8 cellular contexts compared by ENCODE assay signal in the genomic region with DNA sequence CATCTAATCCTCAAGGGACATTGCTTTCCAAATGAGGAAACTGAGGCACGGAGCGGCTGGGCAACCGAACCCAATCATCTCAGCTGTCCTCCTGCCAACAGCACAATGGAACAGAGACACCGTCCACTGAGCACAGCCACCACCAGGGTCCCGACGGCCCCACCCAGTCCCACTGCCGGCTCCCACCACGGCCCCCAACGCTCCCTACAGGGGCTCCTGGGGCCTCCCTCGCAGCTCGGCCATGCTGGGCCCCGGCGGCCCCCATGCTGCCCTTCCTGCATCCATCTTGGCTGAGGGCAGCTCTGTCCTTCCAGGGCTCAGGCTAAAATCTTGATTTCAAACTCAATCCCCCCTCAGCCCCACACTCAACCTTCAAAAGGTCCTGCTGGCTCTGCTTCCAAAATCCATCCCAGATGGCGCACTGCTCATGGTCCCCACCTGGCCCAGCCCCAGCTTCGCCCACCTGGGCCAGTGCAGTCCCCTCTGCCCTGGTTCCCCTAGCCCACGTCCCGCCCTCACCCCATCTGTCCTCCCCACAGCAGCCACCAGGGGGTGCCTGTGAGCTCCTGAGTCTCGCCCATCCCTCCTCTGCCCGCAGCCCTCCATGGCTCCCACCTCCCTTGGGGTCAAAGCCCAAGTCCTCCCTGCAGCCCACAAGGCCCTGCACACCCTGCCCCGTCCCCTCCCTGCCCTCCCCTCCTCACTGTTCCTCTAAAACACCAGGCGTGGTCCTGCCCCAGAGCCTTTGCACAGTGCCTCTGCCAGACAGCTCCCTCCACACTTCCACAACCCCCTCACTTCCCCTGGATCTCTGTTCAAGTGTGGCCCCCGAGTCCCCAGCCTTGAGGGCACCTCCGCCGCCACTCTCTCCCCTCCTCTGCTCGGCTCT. TPM values are rescaled to one million over a fixed set of nuclear protein-coding genes. Genes with fewer than 3 reads are reported as not detected.
A peak's percentile ranks its signal among the peaks of the same experiment; 100 is the strongest.
DNase-seq lines count a peak whose midpoint lies in the region; ATAC-seq and TF ChIP-seq lines count a peak whose summit lies in the region.

No MANE protein-coding gene starts in this region.

- no peak overlapping the region for H3K27ac ChIP-seq in cardiac muscle cell

- no peak for DNase-seq in cardiac muscle cell (ENCODE audit: low read depth in 1 of 2, low spot score in 1 of 2)
- DNase-seq in Right ventricle myocardium inferior (ENCODE audit: missing footprints) = no peak
- DNase-seq in activated gamma-delta T cell treated with anti-CD3 and anti-CD28 coated beads, Interleukin-2, amount 50 U/mL, for 16 hours (ENCODE audit: low read depth) = peak; percentile 40
- DNase-seq in iPS-NIHi11 (ENCODE audit: low spot score) = peak; percentile 73
- DNase-seq in stimulated activated naive CD4-positive, alpha-beta T cell (lab: John Stamatoyannopoulos, UW) = peak in 5 of 6 experiments; percentile 36 to 64 (median 43)

- H3K27me3 ChIP-seq in cardiac muscle cell = no peaks in the 10 kb centered on the region

- intact Hi-C loops in Right ventricle myocardium inferior (cut with DNase I) = no loop called here

- ATAC-seq in Right ventricle myocardium inferior = no peak
- no peak for ATAC-seq in HG03045 (IDR thresholded peaks at IDR 0.05; ENCODE audit: unreplicated experiment)
- no peak for ATAC-seq in HG03108 (IDR thresholded peaks at IDR 0.05; ENCODE audit: unreplicated experiment)
- no peak for ATAC-seq in GM19351 (IDR thresholded peaks at IDR 0.05; ENCODE audit: unreplicated experiment)

- peak; percentile 56 for TF ChIP-seq CTCF in cardiac muscle cell (IDR thresholded peaks at IDR 0.05; ENCODE audit: low read depth, low read length)

- H3K9me3 ChIP-seq in cardiac muscle cell (ENCODE audit: low read depth) = no peaks in the 10 kb centered on the region

- no peak overlapping the region for H3K4me3 ChIP-seq in cardiac muscle cell

- H3K36me3 ChIP-seq in cardiac muscle cell = no peaks in the 10 kb centered on the region

- peaks cover 5% of the 10 kb centered on the region for H3K4me1 ChIP-seq in cardiac muscle cell (ENCODE audit: low read depth)

RNA-seq across cellular contexts. Expression of gene PIP5K1C, which starts 7.9 kb away (rescaled TPM):
- total RNA-seq in cardiac muscle cell (24.1 and 28.4 TPM in 2 replicates), Right ventricle myocardium inferior (34.7 TPM)
- polyA plus RNA-seq in cardiac muscle cell = 21.0 and 21.8 TPM in 2 replicates

RNA-seq across cellular contexts. Expression of gene TJP3, which starts 15.8 kb away (rescaled TPM):
- total RNA-seq in cardiac muscle cell = 2.8 and 5.2 TPM in 2 replicates
- polyA plus RNA-seq in cardiac muscle cell = 3.0 and 5.0 TPM in 2 replicates
- 0.62 TPM for total RNA-seq in Right ventricle myocardium inferior

Comparison
In these comparisons a context has a peak if more than half of its experiments do, and no peak if none do; other contexts are left out.
1. DNase-seq: peak in activated gamma-delta T cell treated with anti-CD3 and anti-CD28 coated beads, Interleukin-2, amount 50 U/mL, for 16 hours (single experiment), iPS-NIHi11 (single experiment) and stimulated activated naive CD4-positive, alpha-beta T cell (5 of 6); none in cardiac muscle cell (0 of 2) and Right ventricle myocardium inferior (single experiment).